In genomic region chr13:25249001-25249543, GRCh38 we compare ENCODE assay signal across 8 cellular contexts. TPM values are rescaled to one million over a fixed set of nuclear protein-coding genes. Genes with fewer than 3 reads are reported as not detected.
DNase-seq lines count a peak whose midpoint lies in the region; ATAC-seq and TF ChIP-seq lines count a peak whose summit lies in the region.

No MANE protein-coding gene starts in this region.

- H3K9me3 Mint-ChIP-seq in CD4-positive, CD25-positive, alpha-beta regulatory T cell: peaks cover 0 to 4% (median 0%) of the 10 kb centered on the region in 7 donors
- peaks cover 3% of the 10 kb centered on the region for H3K9me3 Mint-ChIP-seq in activated CD4-positive, alpha-beta T cell treated with anti-CD3 and anti-CD28 coated beads, Interleukin-2, amount 10 ng/mL, durations not matched to agents 24 days and 14 days

- H3K4me1 ChIP-seq in CD4-positive, CD25-positive, alpha-beta regulatory T cell (ENCODE audit: control insufficient read depth, insufficient read depth, low read length, poor library complexity, severe bottlenecking): no peaks in the 10 kb centered on the region

- peaks cover 38% of the 10 kb centered on the region for H3K36me3 Mint-ChIP-seq in CD4-positive, CD25-positive, alpha-beta regulatory T cell
- H3K36me3 Mint-ChIP-seq in activated CD4-positive, alpha-beta T cell treated with anti-CD3 and anti-CD28 coated beads, Interleukin-2, amount 10 ng/mL, durations not matched to agents 24 days and 14 days (ENCODE audit: low read depth): peaks cover 31% of the 10 kb centered on the region

- H3K36me3 ChIP-seq in CD4-positive, CD25-positive, alpha-beta regulatory T cell (ENCODE audit: control insufficient read depth, insufficient read depth, low read length): peaks cover 61% of the 10 kb centered on the region

- no peaks in the 10 kb centered on the region for H3K9me3 ChIP-seq in CD4-positive, CD25-positive, alpha-beta regulatory T cell (ENCODE audit: control insufficient read depth in 2 of 2, low read length in 2 of 2)

- peak overlapping the region in 2 of 3 donors; percentile 4 to 32 for H3K27ac Mint-ChIP-seq in CD4-positive, CD25-positive, alpha-beta regulatory T cell
- no peak overlapping the region for H3K27ac Mint-ChIP-seq in activated CD4-positive, alpha-beta T cell treated with anti-CD3 and anti-CD28 coated beads, Interleukin-2, amount 10 ng/mL, durations not matched to agents 24 days and 14 days

- H3K27me3 ChIP-seq in CD4-positive, CD25-positive, alpha-beta regulatory T cell (ENCODE audit: control insufficient read depth, insufficient read depth, low read length): no peaks in the 10 kb centered on the region
- H3K27me3 ChIP-seq in dorsolateral prefrontal cortex: no peaks in the 10 kb centered on the region

- H3K4me1 Mint-ChIP-seq in CD4-positive, CD25-positive, alpha-beta regulatory T cell: peaks cover 0 to 2% (median 0%) of the 10 kb centered on the region in 4 donors
- H3K4me1 Mint-ChIP-seq in activated CD4-positive, alpha-beta T cell treated with anti-CD3 and anti-CD28 coated beads, Interleukin-2, amount 10 ng/mL, durations not matched to agents 24 days and 14 days: no peaks in the 10 kb centered on the region

- DNase-seq in CD4-positive, CD25-positive, alpha-beta regulatory T cell: no peak
- DNase-seq in NCI-H2227 treated with DMSO at 0.1 percent for 48 hours (lab: John Stamatoyannopoulos, UW): peak; percentile 6
- peak in 6 of 10 donors; percentile 49 to 75 (median 58) for DNase-seq in dorsolateral prefrontal cortex
- DNase-seq in pons (ENCODE audit: low spot score): peak; percentile 96
- DNase-seq in GM19238 (ENCODE audit: insufficient read length, low spot score): no peak
- DNase-seq in activated CD4-positive, alpha-beta T cell treated with anti-CD3 and anti-CD28 coated beads, Interleukin-2, amount 10 ng/mL, durations not matched to agents 24 days and 14 days: no peak

- H3K27ac ChIP-seq in CD4-positive, CD25-positive, alpha-beta regulatory T cell (ENCODE audit: insufficient read depth, low read length, poor library complexity, severe bottlenecking): no peak overlapping the region
- peak overlapping the region in 58 of 59 donors; percentile 6 to 90 (median 72) for H3K27ac ChIP-seq in dorsolateral prefrontal cortex

- no peak for ATAC-seq in CD4-positive, CD25-positive, alpha-beta regulatory T cell (ENCODE audit: low read depth in 2 of 2)
- ATAC-seq in GM21423 (IDR thresholded peaks at IDR 0.05; ENCODE audit: unreplicated experiment) (peak; percentile 60), HG03135 (IDR thresholded peaks at IDR 0.05; ENCODE audit: unreplicated experiment) (no peak)

- no peak overlapping the region for H3K4me3 ChIP-seq in CD4-positive, CD25-positive, alpha-beta regulatory T cell (ENCODE audit: low read depth, low read length)
- peak overlapping the region in 3 of 59 donors; percentile 8 to 18 (median 12) for H3K4me3 ChIP-seq in dorsolateral prefrontal cortex

- intact Hi-C loops in dorsolateral prefrontal cortex (cut with DNase I): loop anchor here in 1 of 2 donors (2.0 to 10.0 kb wide), 2 partner anchors 54 to 78 kb away; no protein-coding TSS in a partner anchor
- intact Hi-C loops in activated CD4-positive, alpha-beta T cell treated with anti-CD3 and anti-CD28 coated beads, Interleukin-2, amount 10 ng/mL, durations not matched to agents 24 days and 14 days (cut with micrococcal nuclease): no loop called here

- peaks cover 4% of the 10 kb centered on the region for H3K27me3 Mint-ChIP-seq in CD4-positive, CD25-positive, alpha-beta regulatory T cell
- H3K27me3 Mint-ChIP-seq in activated CD4-positive, alpha-beta T cell treated with anti-CD3 and anti-CD28 coated beads, Interleukin-2, amount 10 ng/mL, durations not matched to agents 24 days and 14 days: no peaks in the 10 kb centered on the region

- TF ChIP-seq CTCF in dorsolateral prefrontal cortex (IDR thresholded peaks at IDR 0.05 in 54 of 56, conservative IDR thresholded peaks at IDR 0.05 in 2 of 56; ENCODE audit: low read depth in 1 of 56, partially characterized antibody in 56 of 56): peak; percentile 41 to 89 (median 71)

- H3K4me3 Mint-ChIP-seq in CD4-positive, CD25-positive, alpha-beta regulatory T cell: no peak overlapping the region
- H3K4me3 Mint-ChIP-seq in activated CD4-positive, alpha-beta T cell treated with anti-CD3 and anti-CD28 coated beads, Interleukin-2, amount 10 ng/mL, durations not matched to agents 24 days and 14 days: no peak overlapping the region

RNA-seq across cellular contexts. Expression of gene MTMR6, which starts 38.2 kb away (rescaled TPM):
- 35.0 TPM for total RNA-seq in CD4-positive, CD25-positive, alpha-beta regulatory T cell
- 10 to 100 TPM; 16.8 to 22.4 (median 19.7) TPM for polyA plus RNA-seq in CD4-positive, CD25-positive, alpha-beta regulatory T cell
- 10 to 100 TPM; 12.7 to 34.5 (median 25.1) TPM for total RNA-seq in dorsolateral prefrontal cortex
- 15.7 and 16.2 TPM in 2 replicates for total RNA-seq in activated CD4-positive, alpha-beta T cell treated with anti-CD3 and anti-CD28 coated beads, Interleukin-2, amount 10 ng/mL, durations not matched to agents 24 days and 14 days

RNA-seq across cellular contexts. Expression of gene NUP58, which starts 52.4 kb away (rescaled TPM):
- 77.3 TPM for total RNA-seq in CD4-positive, CD25-positive, alpha-beta regulatory T cell
- polyA plus RNA-seq in CD4-positive, CD25-positive, alpha-beta regulatory T cell: 10 to 100 TPM; 17.9 to 23.4 (median 18.5) TPM
- total RNA-seq in dorsolateral prefrontal cortex: 10 to 100 TPM; 37.0 to 77.1 (median 58.6) TPM
- total RNA-seq in activated CD4-positive, alpha-beta T cell treated with anti-CD3 and anti-CD28 coated beads, Interleukin-2, amount 10 ng/mL, durations not matched to agents 24 days and 14 days: 143 and 149 TPM in 2 replicates

Comparison
In these comparisons a context has a peak if more than half of its experiments do, and no peak if none do; other contexts are left out.
1. DNase-seq: peak in NCI-H2227 treated with DMSO at 0.1 percent for 48 hours (single experiment), dorsolateral prefrontal cortex (6 of 10) and pons (single experiment); none in CD4-positive, CD25-positive, alpha-beta regulatory T cell (0 of 3), GM19238 (single experiment) and activated CD4-positive, alpha-beta T cell treated with anti-CD3 and anti-CD28 coated beads, Interleukin-2, amount 10 ng/mL, durations not matched to agents 24 days and 14 days (single experiment).